ENCODE assay signal across 22 cellular contexts in genomic region chr7:77063732-77064131, GRCh38. TPM values are rescaled to one million over a fixed set of nuclear protein-coding genes. Genes with fewer than 3 reads are reported as not detected.
"Had no signal": no experiment of that assay in that cellular context is flagged by ENCODE, and none has a peak within 500 bp of the region (broad histone marks: within the 10 kb centered on the region; RNA-seq: fewer than 3 reads in every experiment).

No MANE protein-coding gene starts in this region.

RNA-seq across cellular contexts. Expression of gene SPDYE18, which starts 1.4 kb away (rescaled TPM):
- total RNA-seq: activated CD4-positive, alpha-beta memory T cell treated with anti-CD3 and anti-CD28 coated beads for 36 hours; ascending aorta; foreskin keratinocyte had no signal
- polyA plus RNA-seq: foreskin keratinocyte had no signal

RNA-seq across cellular contexts. Expression of gene SPDYE17, which starts 31.6 kb away (rescaled TPM):
- total RNA-seq: activated CD4-positive, alpha-beta memory T cell treated with anti-CD3 and anti-CD28 coated beads for 36 hours; activated CD4-positive, alpha-beta T cell treated with anti-CD3 and anti-CD28 coated beads for 36 hours; activated CD4-positive, alpha-beta T cell treated with anti-CD3 and anti-CD28 coated beads, Interleukin-2, amount 10 ng/mL, durations not matched to agents 24 days and 14 days; activated CD8-positive, alpha-beta memory T cell treated with anti-CD3 and anti-CD28 coated beads for 36 hours; activated CD8-positive, alpha-beta memory T cell treated with anti-CD3 and anti-CD28 coated beads, Interleukin-2, amount 10 ng/mL, durations not matched to agents 7 days and 5 days; activated CD8-positive, alpha-beta T cell treated with anti-CD3 and anti-CD28 coated beads, Interleukin-2, amount 10 ng/mL, durations not matched to agents 7 days and 5 days; activated naive CD4-positive, alpha-beta T cell treated with anti-CD3 and anti-CD28 coated beads for 36 hours; activated naive CD8-positive, alpha-beta T cell treated with anti-CD3 and anti-CD28 coated beads for 36 hours; activated T-helper 1 cell treated with anti-CD3 and anti-CD28 coated beads, Interleukin-12 subunit alpha, Interleukin-12 subunit beta, Interleukin-2, Interleukin-4 antibody, amounts not matched to agents 30 ng/mL and 10 ng/mL and 1 ng/mL, durations not matched to agents 14 hours and 24 hours and 36 hours; activated T-helper 2 cell treated with anti-CD3 and anti-CD28 coated beads, Interferon-gamma antibody, Interleukin-2, Interleukin-4, amounts not matched to agents 10 μg/mL and 5 μg/mL and 100 μg/mL, durations not matched to agents 14 hours and 24 hours and 36 hours; adrenal gland; ascending aorta; breast epithelium; cardiac muscle cell; colonic mucosa; dermis microvascular lymphatic vessel endothelial cell; epithelial cell of proximal tubule; esophagus muscularis mucosa; foreskin keratinocyte; gastrocnemius medialis; heart left ventricle; T-helper 1 cell treated with Interleukin-12 subunit alpha and Interleukin-12 subunit beta and Interleukin-4 antibody, amounts not matched to agents 30 ng/mL and 1 ng/mL, for 36 hours had no signal
- polyA plus RNA-seq: adrenal gland, cardiac muscle cell, foreskin keratinocyte, heart left ventricle had no signal
